Comparison of ENCODE assay signal across 22 cellular contexts in genomic region chr17:71801301-71801700, GRCh38.
DNase-seq lines count a peak whose midpoint lies in the region; TF ChIP-seq lines count a peak whose summit lies in the region.
"Had no signal": no experiment of that assay in that cellular context is flagged by ENCODE, and none has a peak within 500 bp of the region (broad histone marks: within the 10 kb centered on the region; RNA-seq: fewer than 3 reads in every experiment).

No MANE protein-coding gene starts in this region.

- H2BK5ac ChIP-seq in neuronal stem cell (ENCODE audit: low read length) (no peak overlapping the region), H9 (ENCODE audit: insufficient read length, low read length) (no peak overlapping the region)

- TF ChIP-seq CTCF in LNCaP clone FGC (IDR thresholded peaks at IDR 0.05; ENCODE audit: control insufficient read depth, extremely low read depth, insufficient read depth) = no peak
- TF ChIP-seq CTCF in H9 (conservative IDR thresholded peaks at IDR 0.05) = no peak

- no peak overlapping the region for H3K4me3 ChIP-seq in LNCaP clone FGC (ENCODE audit: low read depth, low read length)
- H3K4me3 ChIP-seq in neuronal stem cell (ENCODE audit: low read length in 2 of 2) = no peak overlapping the region
- no peak overlapping the region for H3K4me3 ChIP-seq in effector memory CD4-positive, alpha-beta T cell (ENCODE audit: insufficient read depth, low read depth, low read length, poor library complexity, severe bottlenecking)
- H3K4me3 ChIP-seq: A549, HAP-1, left lung, transverse colon had no signal

- no peaks in the 10 kb centered on the region for H3K79me2 ChIP-seq in H9 (ENCODE audit: insufficient read depth, low read length)

- H3K27ac ChIP-seq in neuronal stem cell (replicated peaks; ENCODE audit: low read length) (no peak overlapping the region), H9 (ENCODE audit: insufficient read length, low read depth, low read length) (no peak overlapping the region)
- no peak overlapping the region for H3K27ac ChIP-seq in effector memory CD4-positive, alpha-beta T cell (ENCODE audit: insufficient read depth, low read length, poor library complexity, severe bottlenecking)
- H3K27ac ChIP-seq: A549, KMS-11, left lung, transverse colon had no signal

- H2AFZ ChIP-seq in neuronal stem cell (ENCODE audit: low read length) (peak overlapping the region; percentile 56), H9 (ENCODE audit: low read length) (no peak overlapping the region)

- H3K4me1 Mint-ChIP-seq in H9 = peaks cover 2 to 3% of the 10 kb centered on the region in 2 experiments
- H3K4me1 Mint-ChIP-seq: stimulated activated effector memory CD8-positive, alpha-beta T cell treated with anti-CD3 and anti-CD28 coated beads, Interleukin-12 subunit alpha, Interleukin-12 subunit beta, amount 100 ng/mL, for 72 hours had no signal

- no peak overlapping the region for H4K5ac ChIP-seq in H9 (ENCODE audit: insufficient read length, low read depth, low read length)

- H3K14ac ChIP-seq in neuronal stem cell (ENCODE audit: low read length) (no peak overlapping the region), H9 (ENCODE audit: insufficient read depth, low read length) (no peak overlapping the region)

- H2BK120ac ChIP-seq in neuronal stem cell (ENCODE audit: low read depth, low read length) (no peak overlapping the region), H9 (ENCODE audit: low read depth, low read length, poor library complexity, severe bottlenecking) (no peak overlapping the region)

- H3K4me3 Mint-ChIP-seq in H9 = no peak overlapping the region
- H3K4me3 Mint-ChIP-seq: stimulated activated effector memory CD8-positive, alpha-beta T cell treated with anti-CD3 and anti-CD28 coated beads, Interleukin-12 subunit alpha, Interleukin-12 subunit beta, amount 100 ng/mL, for 72 hours; T-helper 1 cell treated with Interleukin-12 subunit alpha and Interleukin-12 subunit beta and Interleukin-4 antibody, amounts not matched to agents 30 μg/mL and 1 μg/mL, for 36 hours had no signal

- no peak overlapping the region for H3K18ac ChIP-seq in neuronal stem cell (ENCODE audit: low read length)
- no peak overlapping the region for H3K18ac ChIP-seq in H9 (ENCODE audit: insufficient read length, low read depth, low read length)

- H4K91ac ChIP-seq in neuronal stem cell (ENCODE audit: low read depth, low read length, poor library complexity) = no peak overlapping the region
- H4K91ac ChIP-seq in H9 (ENCODE audit: insufficient read length, low read depth, low read length) = no peak overlapping the region

- H3K79me1 ChIP-seq in neuronal stem cell (ENCODE audit: low read depth, low read length) = no peaks in the 10 kb centered on the region
- no peaks in the 10 kb centered on the region for H3K79me1 ChIP-seq in H9 (ENCODE audit: insufficient read depth, low read depth, low read length, poor library complexity, severe bottlenecking)

- no peak overlapping the region for H4K8ac ChIP-seq in neuronal stem cell (ENCODE audit: low read depth, low read length)
- H4K8ac ChIP-seq in H9 (replicated peaks; ENCODE audit: insufficient read length, low read depth, low read length) = no peak overlapping the region

- H3K56ac ChIP-seq in H9 (ENCODE audit: insufficient read length, low read depth, low read length) = no peak overlapping the region

- H3K4me2 ChIP-seq in neuronal stem cell (ENCODE audit: insufficient read depth, low read length, poor library complexity, severe bottlenecking) = no peak overlapping the region
- H3K4me2 ChIP-seq in H9 (ENCODE audit: insufficient read depth, insufficient read length, low read length) = no peak overlapping the region
- H3K4me2 ChIP-seq: A549, KMS-11 had no signal

- H3K36me3 ChIP-seq in neuronal stem cell (replicated peaks in 1 of 2; ENCODE audit: control insufficient read depth in 2 of 2, insufficient read depth in 2 of 2, low read length in 2 of 2) = no peaks in the 10 kb centered on the region
- H3K36me3 ChIP-seq in effector memory CD4-positive, alpha-beta T cell (ENCODE audit: control insufficient read depth, insufficient read depth, low read length) = no peaks in the 10 kb centered on the region
- H3K36me3 ChIP-seq: HAP-1, left lung, transverse colon had no signal

- no peaks in the 10 kb centered on the region for H3K23me2 ChIP-seq in H9 (ENCODE audit: insufficient read length, low read depth, low read length, poor library complexity, severe bottlenecking)

- H3K9me3 Mint-ChIP-seq in H9 = peaks cover 0 to 3% of the 10 kb centered on the region in 2 experiments; a peak in 3 of 5 replicates

- H3K4ac ChIP-seq in neuronal stem cell (ENCODE audit: low read length) = no peak overlapping the region
- no peak overlapping the region for H3K4ac ChIP-seq in H9 (ENCODE audit: low read depth, low read length)

- WGBS in neuronal stem cell (ENCODE audit: extremely low coverage in 2 of 2, insufficient read length in 2 of 2, insufficient replicate concordance in 1 of 2), 2 donors = no CpG with 5 or more reads among the region's 6 CpGs
- WGBS in H9 (ENCODE audit: extremely low coverage, insufficient read length, low lambda C conversion rate) = no CpG with 5 or more reads among the region's 6 CpGs

- peak overlapping the region in 1 of 3 experiments; percentile 65; a peak in 1 of 7 replicates for H3K27ac Mint-ChIP-seq in H9
- H3K27ac Mint-ChIP-seq: stimulated activated effector memory CD8-positive, alpha-beta T cell treated with anti-CD3 and anti-CD28 coated beads, Interleukin-12 subunit alpha, Interleukin-12 subunit beta, amount 100 ng/mL, for 72 hours; T-helper 1 cell treated with Interleukin-12 subunit alpha and Interleukin-12 subunit beta and Interleukin-4 antibody, amounts not matched to agents 30 μg/mL and 1 μg/mL, for 36 hours had no signal

- H3K4me1 ChIP-seq in neuronal stem cell (ENCODE audit: control insufficient read depth in 2 of 2, insufficient read depth in 1 of 2, low read depth in 1 of 2, low read length in 2 of 2) (peaks cover 2 to 3% of the 10 kb centered on the region in 2 donors), H9 (ENCODE audit: insufficient read depth, low read length) (no peaks in the 10 kb centered on the region)
- H3K4me1 ChIP-seq in effector memory CD4-positive, alpha-beta T cell (ENCODE audit: control insufficient read depth, insufficient read depth, low read length, poor library complexity, severe bottlenecking) = no peaks in the 10 kb centered on the region
- H3K4me1 ChIP-seq: A549, Caco-2, HAP-1, left lung, transverse colon had no signal

- no peak overlapping the region for H2BK20ac ChIP-seq in H9 (ENCODE audit: low read depth, low read length, poor library complexity, severe bottlenecking)

- H3K9ac ChIP-seq in neuronal stem cell (ENCODE audit: low read depth, low read length, poor library complexity) = no peak overlapping the region
- H3K9ac ChIP-seq in H9 (ENCODE audit: extremely low read depth, insufficient read length, low read length) = no peak overlapping the region
- H3K9ac ChIP-seq: KMS-11 had no signal

- H2BK15ac ChIP-seq in neuronal stem cell (ENCODE audit: low read length) (no peak overlapping the region), H9 (ENCODE audit: low read depth, low read length) (no peak overlapping the region)

- H3K36me3 Mint-ChIP-seq in H9 (ENCODE audit: insufficient read depth in 1 of 3, low read depth in 3 of 3) = no peaks in the 10 kb centered on the region
- H3K36me3 Mint-ChIP-seq: brain; stimulated activated effector memory CD8-positive, alpha-beta T cell treated with anti-CD3 and anti-CD28 coated beads, Interleukin-12 subunit alpha, Interleukin-12 subunit beta, amount 100 ng/mL, for 72 hours had no signal

- no peak overlapping the region for H3K23ac ChIP-seq in neuronal stem cell (ENCODE audit: low read depth, low read length, poor library complexity)
- H3K23ac ChIP-seq in H9 (ENCODE audit: insufficient read length, low read depth, low read length) = no peak overlapping the region

- no peak overlapping the region for H2BK12ac ChIP-seq in neuronal stem cell (ENCODE audit: low read length)
- no peak overlapping the region for H2BK12ac ChIP-seq in H9 (ENCODE audit: insufficient read length, low read depth, low read length)

- H3K9me3 ChIP-seq in neuronal stem cell (replicated peaks in 1 of 2; ENCODE audit: control insufficient read depth in 2 of 2, insufficient read depth in 1 of 2, low read depth in 1 of 2, low read length in 2 of 2) (no peaks in the 10 kb centered on the region), H9 (ENCODE audit: control insufficient read depth, low read depth, low read length) (no peaks in the 10 kb centered on the region)
- H3K9me3 ChIP-seq in effector memory CD4-positive, alpha-beta T cell (ENCODE audit: control insufficient read depth, low read length) = no peaks in the 10 kb centered on the region
- H3K9me3 ChIP-seq: A549, Caco-2, left lung, transverse colon had no signal

- no peaks in the 10 kb centered on the region for H4K20me1 ChIP-seq in H9 (ENCODE audit: control insufficient read depth, insufficient read depth, insufficient read length)

- DNase-seq in AG08395 (ENCODE audit: low spot score) (peak; percentile 88), LNCaP clone FGC (ENCODE audit: low read depth) (peak; percentile 19), fibroblast of gingiva (ENCODE audit: low read depth) (peak; percentile 19), neuronal stem cell (ENCODE audit: low spot score) (no peak), NCI-H128 (lab: John Stamatoyannopoulos, UW; ENCODE audit: unreplicated experiment) (no peak), H9 (no peak), NCI-H1694 treated with DMSO at 0.1 percent for 48 hours (lab: John Stamatoyannopoulos, UW) (no peak)
- DNase-seq in effector memory CD4-positive, alpha-beta T cell = no peak
- DNase-seq: activated CD4-positive, CD25-positive, alpha-beta regulatory T cell; activated CD8-positive, alpha-beta memory T cell treated with anti-CD3 and anti-CD28 coated beads, Interleukin-2, amount 50 U/mL, for 48 hours; Caco-2; dermis blood vessel endothelial cell; left lung; NCI-H1694; Right ventricle myocardium superior; transverse colon had no signal

- H3K27me3 ChIP-seq in neuronal stem cell (ENCODE audit: control insufficient read depth in 3 of 3, insufficient read depth in 3 of 3, low read depth in 1 of 3, low read length in 3 of 3) (no peaks in the 10 kb centered on the region), H9 (ENCODE audit: insufficient read depth, low read length) (no peaks in the 10 kb centered on the region)
- no peaks in the 10 kb centered on the region for H3K27me3 ChIP-seq in effector memory CD4-positive, alpha-beta T cell (replicated peaks; ENCODE audit: control insufficient read depth, insufficient read depth, low read length, poor library complexity, severe bottlenecking)
- H3K27me3 ChIP-seq: left lung, transverse colon had no signal

- no peak overlapping the region for H3T11ph ChIP-seq in H9 (ENCODE audit: low read length)

- H3K27me3 Mint-ChIP-seq in H9 (ENCODE audit: low read depth) = no peaks in the 10 kb centered on the region
- H3K27me3 Mint-ChIP-seq: brain had no signal

- H2AK5ac ChIP-seq in neuronal stem cell (ENCODE audit: low read depth, low read length) = no peak overlapping the region
- no peak overlapping the region for H2AK5ac ChIP-seq in H9 (ENCODE audit: insufficient read length, low read length)

Comparison
In these comparisons a context has a peak if more than half of its experiments do, and no peak if none do; other contexts are left out.
1. DNase-seq: peak in AG08395 (single experiment), LNCaP clone FGC (single experiment) and fibroblast of gingiva (single experiment); none in neuronal stem cell (single experiment), NCI-H128 (single experiment), H9 (single experiment), effector memory CD4-positive, alpha-beta T cell (0 of 3) and NCI-H1694 treated with DMSO at 0.1 percent for 48 hours (single experiment).